ENCODE assay signal across 1 cellular context in the genomic region with DNA sequence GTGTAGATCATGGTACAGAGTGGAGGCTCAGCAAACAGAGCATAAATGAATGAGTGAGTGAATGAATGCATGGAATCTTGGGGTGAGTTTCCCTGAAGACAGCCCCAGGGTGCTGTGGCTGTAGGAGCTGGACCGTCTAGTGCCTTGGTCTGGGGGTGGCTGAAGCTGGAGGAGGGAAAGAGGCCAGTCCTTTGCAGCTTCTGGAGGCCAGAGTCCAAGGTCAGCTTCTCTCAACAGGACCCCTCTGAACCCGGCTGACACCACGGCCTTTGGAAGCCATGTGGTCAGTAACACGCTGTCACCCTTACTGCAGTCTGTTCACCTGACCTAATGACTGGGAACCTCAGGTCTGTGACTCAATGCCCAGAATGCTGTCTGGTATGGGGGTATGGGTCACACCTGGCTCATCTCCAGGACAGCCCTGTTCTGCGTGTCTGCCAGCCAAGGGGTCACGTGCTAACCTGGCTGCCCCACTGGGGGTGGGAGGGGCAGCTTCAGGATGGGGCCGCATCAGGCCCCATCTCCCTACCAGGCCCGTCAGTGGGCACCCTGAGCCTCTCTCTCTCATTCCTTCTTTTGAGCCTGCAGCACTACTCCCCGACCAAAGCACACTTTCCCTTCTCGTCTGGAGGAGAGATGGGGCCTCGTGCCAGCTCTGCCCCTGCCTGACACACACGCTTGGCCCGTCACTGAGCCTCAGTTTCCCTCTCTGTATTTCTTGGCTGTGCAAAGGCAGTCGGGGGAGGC.
TF ChIP-seq lines count a peak whose summit lies in the region.

No MANE protein-coding gene starts in this region.

TF ChIP-seq in HepG2, 621 proteins besides CTCF, POLR2A, EP300 and RAD21 (continued from another document and continues in another):
- TF ChIP-seq, protein P1, sequence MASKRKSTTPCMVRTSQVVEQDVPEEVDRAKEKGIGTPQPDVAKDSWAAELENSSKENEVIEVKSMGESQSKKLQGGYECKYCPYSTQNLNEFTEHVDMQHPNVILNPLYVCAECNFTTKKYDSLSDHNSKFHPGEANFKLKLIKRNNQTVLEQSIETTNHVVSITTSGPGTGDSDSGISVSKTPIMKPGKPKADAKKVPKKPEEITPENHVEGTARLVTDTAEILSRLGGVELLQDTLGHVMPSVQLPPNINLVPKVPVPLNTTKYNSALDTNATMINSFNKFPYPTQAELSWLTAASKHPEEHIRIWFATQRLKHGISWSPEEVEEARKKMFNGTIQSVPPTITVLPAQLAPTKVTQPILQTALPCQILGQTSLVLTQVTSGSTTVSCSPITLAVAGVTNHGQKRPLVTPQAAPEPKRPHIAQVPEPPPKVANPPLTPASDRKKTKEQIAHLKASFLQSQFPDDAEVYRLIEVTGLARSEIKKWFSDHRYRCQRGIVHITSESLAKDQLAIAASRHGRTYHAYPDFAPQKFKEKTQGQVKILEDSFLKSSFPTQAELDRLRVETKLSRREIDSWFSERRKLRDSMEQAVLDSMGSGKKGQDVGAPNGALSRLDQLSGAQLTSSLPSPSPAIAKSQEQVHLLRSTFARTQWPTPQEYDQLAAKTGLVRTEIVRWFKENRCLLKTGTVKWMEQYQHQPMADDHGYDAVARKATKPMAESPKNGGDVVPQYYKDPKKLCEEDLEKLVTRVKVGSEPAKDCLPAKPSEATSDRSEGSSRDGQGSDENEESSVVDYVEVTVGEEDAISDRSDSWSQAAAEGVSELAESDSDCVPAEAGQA (IDR thresholded peaks at IDR 0.05; ENCODE audit: low read depth), result no peak
- TF ChIP-seq, protein P1 (CRISPR knock-in tag; IDR thresholded peaks at IDR 0.05; ENCODE audit: borderline replicate concordance), result no peak
- TF ChIP-seq ZNF362 (CRISPR knock-in tag; IDR thresholded peaks at IDR 0.05; ENCODE audit: borderline replicate concordance) (peak; percentile 29; the same call in 1 of the 2 replicates), IKZF4 (CRISPR knock-in tag; IDR thresholded peaks at IDR 0.05; ENCODE audit: borderline replicate concordance, low read depth, not compliant biosample characterization) (no peak), SOX6 (IDR thresholded peaks at IDR 0.05) (no peak), SOX6 (CRISPR knock-in tag; IDR thresholded peaks at IDR 0.05) (peak; percentile 92), EED (CRISPR knock-in tag; IDR thresholded peaks at IDR 0.05) (peak; percentile 52; the same call in 1 of the 2 replicates), GLMP (CRISPR knock-in tag; IDR thresholded peaks at IDR 0.05; ENCODE audit: borderline replicate concordance) (no peak), AKAP8 (CRISPR knock-in tag; IDR thresholded peaks at IDR 0.05) (peak; percentile 90; the same call in 1 of the 2 replicates), EZH2 (conservative IDR thresholded peaks at IDR 0.05; ENCODE audit: low read depth, low read length) (no peak), ZNF7 (CRISPR knock-in tag; IDR thresholded peaks at IDR 0.05) (no peak), ZNF451 (CRISPR knock-in tag; IDR thresholded peaks at IDR 0.05) (peak; percentile 77; the same call in 1 of the 2 replicates), JUN (CRISPR knock-in tag; IDR thresholded peaks at IDR 0.05) (peak; percentile 77; the same call in 1 of the 2 replicates), KDM5B (CRISPR knock-in tag; IDR thresholded peaks at IDR 0.05; ENCODE audit: borderline replicate concordance) (peak; percentile 73; the same call in 1 of the 2 replicates), ZMYM4 (CRISPR knock-in tag; IDR thresholded peaks at IDR 0.05) (peak; percentile 50), DNMT1 (CRISPR knock-in tag; IDR thresholded peaks at IDR 0.05) (peak; percentile 80; the same call in 1 of the 2 replicates), ATF6 (CRISPR knock-in tag; conservative IDR thresholded peaks at IDR 0.05) (no peak), FOXP4 (CRISPR knock-in tag; IDR thresholded peaks at IDR 0.05) (peak; percentile 49; the same call in 1 of the 2 replicates), SP5 (CRISPR knock-in tag; IDR thresholded peaks at IDR 0.05; ENCODE audit: borderline replicate concordance, low read depth) (peak; percentile 76), ZKSCAN1 (IDR thresholded peaks at IDR 0.05; ENCODE audit: low read length) (no peak), STAG1 (CRISPR knock-in tag; IDR thresholded peaks at IDR 0.05) (no peak; the same call in 1 of the 2 replicates), KAT2B (IDR thresholded peaks at IDR 0.05; ENCODE audit: borderline replicate concordance, low read depth, low read length) (no peak), KAT8 (CRISPR knock-in tag; IDR thresholded peaks at IDR 0.05) (peak; percentile 76), ZSCAN5A (CRISPR knock-in tag; IDR thresholded peaks at IDR 0.05; ENCODE audit: borderline replicate concordance) (0 out of 2 replicates have a peak, but pooled peaks have one; percentile 22), ZXDC (CRISPR knock-in tag; IDR thresholded peaks at IDR 0.05) (no peak), THRA (CRISPR knock-in tag; IDR thresholded peaks at IDR 0.05; ENCODE audit: borderline replicate concordance) (peak; percentile 95), TBX2 (CRISPR knock-in tag; IDR thresholded peaks at IDR 0.05; ENCODE audit: borderline replicate concordance) (peak; percentile 96)
- TF ChIP-seq, protein P2, sequence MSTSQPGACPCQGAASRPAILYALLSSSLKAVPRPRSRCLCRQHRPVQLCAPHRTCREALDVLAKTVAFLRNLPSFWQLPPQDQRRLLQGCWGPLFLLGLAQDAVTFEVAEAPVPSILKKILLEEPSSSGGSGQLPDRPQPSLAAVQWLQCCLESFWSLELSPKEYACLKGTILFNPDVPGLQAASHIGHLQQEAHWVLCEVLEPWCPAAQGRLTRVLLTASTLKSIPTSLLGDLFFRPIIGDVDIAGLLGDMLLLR (CRISPR knock-in tag; IDR thresholded peaks at IDR 0.05), result peak; percentile 57
- TF ChIP-seq, protein P3, sequence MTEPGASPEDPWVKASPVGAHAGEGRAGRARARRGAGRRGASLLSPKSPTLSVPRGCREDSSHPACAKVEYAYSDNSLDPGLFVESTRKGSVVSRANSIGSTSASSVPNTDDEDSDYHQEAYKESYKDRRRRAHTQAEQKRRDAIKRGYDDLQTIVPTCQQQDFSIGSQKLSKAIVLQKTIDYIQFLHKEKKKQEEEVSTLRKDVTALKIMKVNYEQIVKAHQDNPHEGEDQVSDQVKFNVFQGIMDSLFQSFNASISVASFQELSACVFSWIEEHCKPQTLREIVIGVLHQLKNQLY (CRISPR knock-in tag; IDR thresholded peaks at IDR 0.05), result peak; percentile 98
- TF ChIP-seq, protein P4, sequence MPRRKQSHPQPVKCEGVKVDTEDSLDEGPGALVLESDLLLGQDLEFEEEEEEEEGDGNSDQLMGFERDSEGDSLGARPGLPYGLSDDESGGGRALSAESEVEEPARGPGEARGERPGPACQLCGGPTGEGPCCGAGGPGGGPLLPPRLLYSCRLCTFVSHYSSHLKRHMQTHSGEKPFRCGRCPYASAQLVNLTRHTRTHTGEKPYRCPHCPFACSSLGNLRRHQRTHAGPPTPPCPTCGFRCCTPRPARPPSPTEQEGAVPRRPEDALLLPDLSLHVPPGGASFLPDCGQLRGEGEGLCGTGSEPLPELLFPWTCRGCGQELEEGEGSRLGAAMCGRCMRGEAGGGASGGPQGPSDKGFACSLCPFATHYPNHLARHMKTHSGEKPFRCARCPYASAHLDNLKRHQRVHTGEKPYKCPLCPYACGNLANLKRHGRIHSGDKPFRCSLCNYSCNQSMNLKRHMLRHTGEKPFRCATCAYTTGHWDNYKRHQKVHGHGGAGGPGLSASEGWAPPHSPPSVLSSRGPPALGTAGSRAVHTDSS (CRISPR knock-in tag; conservative IDR thresholded peaks at IDR 0.05), result no peak
